9 cellular contexts compared by ENCODE assay signal in genomic region chr5:90434116-90434714, GRCh38. TPM values are rescaled to one million over a fixed set of nuclear protein-coding genes. Genes with fewer than 3 reads are reported as not detected.
DNase-seq lines count a peak whose midpoint lies in the region; ATAC-seq and TF ChIP-seq lines count a peak whose summit lies in the region.
"Had no signal": no experiment of that assay in that cellular context is flagged by ENCODE, and none has a peak within 500 bp of the region (broad histone marks: within the 10 kb centered on the region; RNA-seq: fewer than 3 reads in every experiment).

No MANE protein-coding gene starts in this region.

- H3K27ac ChIP-seq in HEK293 (ENCODE audit: extremely low read depth, low read depth, low read length) (no peak overlapping the region), right atrium auricular region (no peak overlapping the region), coronary artery (no peak overlapping the region)
- H3K27ac ChIP-seq: BLaER1 treated with 17β-estradiol and CSF1 and Interleukin-3, amounts not matched to agents 10 nM and 100 nM had no signal

- no peak overlapping the region for H3K4me3 Mint-ChIP-seq in activated T-cell treated with anti-CD3 and anti-CD28 coated beads, Interleukin-2, amount 50 U/mL, for 72 hours

- CTCF ChIA-PET in HEK293 (lab: Yijun Ruan, JAX) = interaction anchor here (0.6 to 1.1 kb wide), 9 partner anchors 14 to 654 kb away, joined by 3 to 5 read pairs (median 3); no protein-coding TSS in a partner anchor

- H3K27me3 Mint-ChIP-seq in activated T-cell treated with anti-CD3 and anti-CD28 coated beads, Interleukin-2, amount 50 U/mL, for 72 hours (ENCODE audit: low read depth) = no peaks in the 10 kb centered on the region

- TF ChIP-seq CTCF in HEK293 (tag by site-specific recombination; IDR thresholded peaks at IDR 0.05) (no peak), right atrium auricular region (IDR thresholded peaks at IDR 0.05) (peak; percentile 37 to 66), coronary artery (IDR thresholded peaks at IDR 0.05) (no peak)

- H3K4me1 Mint-ChIP-seq in activated T-cell treated with anti-CD3 and anti-CD28 coated beads, Interleukin-2, amount 50 U/mL, for 72 hours (ENCODE audit: low read depth) = no peaks in the 10 kb centered on the region

- H3K4me3 ChIP-seq in HEK293 (ENCODE audit: low read depth, low read length) (no peak overlapping the region), right atrium auricular region (no peak overlapping the region), coronary artery (no peak overlapping the region)
- H3K4me3 ChIP-seq: BLaER1 treated with 17β-estradiol and CSF1 and Interleukin-3, amounts not matched to agents 10 nM and 100 nM had no signal

- no peak overlapping the region for H3K27ac Mint-ChIP-seq in activated T-cell treated with anti-CD3 and anti-CD28 coated beads, Interleukin-2, amount 50 U/mL, for 72 hours

- no peaks in the 10 kb centered on the region for H3K9me3 ChIP-seq in HEK293 (ENCODE audit: control insufficient read depth, insufficient read depth, low read depth, low read length)
- H3K9me3 ChIP-seq in right atrium auricular region = no peaks in the 10 kb centered on the region
- H3K9me3 ChIP-seq: BLaER1 treated with 17β-estradiol and CSF1 and Interleukin-3, amounts not matched to agents 10 nM and 100 nM had no signal

- DNase-seq in NCI-H1092 treated with DMSO at 0.1 percent for 48 hours (lab: John Stamatoyannopoulos, UW) (peak; percentile 33), NCI-H1092 (lab: John Stamatoyannopoulos, UW) (no peak), NCI-H748 treated with DMSO at 0.1 percent for 48 hours (lab: John Stamatoyannopoulos, UW) (peak; percentile 19), right atrium auricular region (ENCODE audit: low spot score) (no peak), coronary artery (ENCODE audit: low spot score) (no peak)
- DNase-seq in activated T-cell treated with anti-CD3 and anti-CD28 coated beads, Interleukin-2, amount 50 U/mL, for 72 hours = peak; percentile 55 to 60
- peak; percentile 56 for DNase-seq in stimulated activated CD4-positive, alpha-beta T cell treated with anti-CD3 and anti-CD28 coated beads, Interleukin-15, amount 100 ng/mL, for 24 hours

- H3K9me3 Mint-ChIP-seq in activated T-cell treated with anti-CD3 and anti-CD28 coated beads, Interleukin-2, amount 50 U/mL, for 72 hours = no peaks in the 10 kb centered on the region

- POLR2A ChIA-PET in HEK293 (lab: Yijun Ruan, JAX) = no interaction called here

- ATAC-seq in activated T-cell treated with anti-CD3 and anti-CD28 coated beads, Interleukin-2, amount 50 U/mL, for 72 hours (replicated peaks in 1 of 2) = peak; percentile 62 to 64

- no peaks in the 10 kb centered on the region for H3K36me3 Mint-ChIP-seq in activated T-cell treated with anti-CD3 and anti-CD28 coated beads, Interleukin-2, amount 50 U/mL, for 72 hours (ENCODE audit: insufficient read depth in 2 of 2)

- no peaks in the 10 kb centered on the region for H3K27me3 ChIP-seq in right atrium auricular region
- H3K27me3 ChIP-seq: BLaER1 treated with 17β-estradiol and CSF1 and Interleukin-3, amounts not matched to agents 10 nM and 100 nM had no signal

- peaks cover 10% of the 10 kb centered on the region for H3K4me1 ChIP-seq in HEK293 (ENCODE audit: control insufficient read depth, insufficient read depth, low read length)
- no peaks in the 10 kb centered on the region for H3K4me1 ChIP-seq in right atrium auricular region
- H3K4me1 ChIP-seq: BLaER1 treated with 17β-estradiol and CSF1 and Interleukin-3, amounts not matched to agents 10 nM and 100 nM had no signal

- H3K36me3 ChIP-seq in HEK293 (ENCODE audit: control insufficient read depth in 2 of 2, insufficient read depth in 1 of 2, low read length in 2 of 2) (no peaks in the 10 kb centered on the region), right atrium auricular region (no peaks in the 10 kb centered on the region)
- H3K36me3 ChIP-seq: BLaER1 treated with 17β-estradiol and CSF1 and Interleukin-3, amounts not matched to agents 10 nM and 100 nM had no signal

TF ChIP-seq in HEK293, 187 proteins besides CTCF, POLR2A, EP300 and RAD21:
- TF ChIP-seq ZNF654 (tag by site-specific recombination; IDR thresholded peaks at IDR 0.05; ENCODE audit: low read depth) (peak; percentile 62), ZNF624 (tag by site-specific recombination; IDR thresholded peaks at IDR 0.05) (no peak), ZNF138 (tag by site-specific recombination; IDR thresholded peaks at IDR 0.05; ENCODE audit: borderline replicate concordance) (no peak), ZBTB21 (tag by site-specific recombination; IDR thresholded peaks at IDR 0.05) (no peak), ZNF18 (tag by site-specific recombination; IDR thresholded peaks at IDR 0.05) (no peak), ZNF202 (tag by site-specific recombination; IDR thresholded peaks at IDR 0.05; ENCODE audit: borderline replicate concordance) (no peak), ZNF621 (tag by site-specific recombination; IDR thresholded peaks at IDR 0.05) (no peak), SCRT2 (tag by site-specific recombination; IDR thresholded peaks at IDR 0.05) (no peak), EGR2 (tag by site-specific recombination; IDR thresholded peaks at IDR 0.05; ENCODE audit: low read depth) (no peak)

RNA-seq across cellular contexts. Expression of gene CETN3, which starts 24.7 kb away (rescaled TPM):
- 10 to 100 TPM; 29.3 to 30.1 TPM for total RNA-seq in activated T-cell treated with anti-CD3 and anti-CD28 coated beads, Interleukin-2, amount 50 U/mL, for 72 hours
- total RNA-seq in right atrium auricular region = 10 to 100 TPM in 1 of 2 donors, 1 to 10 TPM in 1; 5.9 to 14.2 TPM

RNA-seq across cellular contexts. Expression of gene MBLAC2, which starts 40.4 kb away (rescaled TPM):
- total RNA-seq in activated T-cell treated with anti-CD3 and anti-CD28 coated beads, Interleukin-2, amount 50 U/mL, for 72 hours = 1 to 10 TPM; 5.4 to 6.0 TPM
- 1 to 10 TPM; 1.9 to 3.3 TPM for total RNA-seq in right atrium auricular region

RNA-seq across cellular contexts. Expression of gene POLR3G, which starts 40.4 kb away (rescaled TPM):
- total RNA-seq in activated T-cell treated with anti-CD3 and anti-CD28 coated beads, Interleukin-2, amount 50 U/mL, for 72 hours = 1 to 10 TPM; 4.5 to 6.3 TPM
- 1 to 10 TPM in 1 of 2 donors, under 1 TPM in 1; 0.85 to 1.6 TPM for total RNA-seq in right atrium auricular region

Comparison
In these comparisons a context has a peak if more than half of its experiments do, and no peak if none do; other contexts are left out.
1. DNase-seq: peak in NCI-H1092 treated with DMSO at 0.1 percent for 48 hours (single experiment), NCI-H748 treated with DMSO at 0.1 percent for 48 hours (single experiment), activated T-cell treated with anti-CD3 and anti-CD28 coated beads, Interleukin-2, amount 50 U/mL, for 72 hours (2 of 2) and stimulated activated CD4-positive, alpha-beta T cell treated with anti-CD3 and anti-CD28 coated beads, Interleukin-15, amount 100 ng/mL, for 24 hours (single experiment); none in NCI-H1092 (single experiment), right atrium auricular region (single experiment) and coronary artery (single experiment).
2. CTCF ChIP-seq: peak in right atrium auricular region (2 of 2); none in HEK293 (single experiment) and coronary artery (single experiment).